ENCODE assay signal across 24 cellular contexts in genomic region chr11:74866557-74866956, GRCh38.
"Had no signal": no experiment of that assay in that cellular context is flagged by ENCODE, and none has a peak within 500 bp of the region (broad histone marks: within the 10 kb centered on the region; RNA-seq: fewer than 3 reads in every experiment).

No MANE protein-coding gene starts in this region.

- H3K4me2 ChIP-seq: neural progenitor cell had no signal

- DNase-seq: effector memory CD4-positive, alpha-beta T cell; erythroblast; foreskin melanocyte; heart right ventricle; hypothalamus; kidney glomerular epithelial cell; mammary epithelial cell; mucosa of descending colon; nucleus accumbens; ovary; right cardiac atrium; stimulated activated CD4-positive, alpha-beta T cell treated with anti-CD3 and anti-CD28 coated beads, Interleukin-15, amount 100 ng/mL, for 24 hours; stimulated activated CD4-positive, alpha-beta T cell treated with anti-CD3 and anti-CD28 coated beads, Interleukin-1b, Interleukin-23, amount 100 ng/mL, for 48 hours; stimulated activated CD4-positive, alpha-beta T cell treated with anti-CD3 and anti-CD28 coated beads, Interleukin-4, amount 100 ng/mL, for 24 hours; testis; upper lobe of right lung had no signal

- H3K27ac ChIP-seq: heart right ventricle, neural progenitor cell, ovary, testis, tibial nerve, upper lobe of right lung, vagina had no signal

- H3K4me1 Mint-ChIP-seq: neural progenitor cell; stimulated activated memory B cell treated with anti-CD40 and anti-IgM and Interleukin-4, amounts not matched to agents 10 μg/mL and 1 μg/mL and 100 μg/mL, for 72 hours had no signal

- H3K27ac Mint-ChIP-seq: natural killer cell treated with Interleukin-12 subunit alpha and Interleukin-12 subunit beta and Interleukin-15 and Interleukin-18, amount 100 ng/mL, for 72 hours; neural progenitor cell; stimulated activated memory B cell treated with anti-CD40 and anti-IgM and Interleukin-4, amounts not matched to agents 10 μg/mL and 1 μg/mL and 100 μg/mL, for 72 hours; stimulated activated naive CD8-positive, alpha-beta T cell treated with anti-CD3 and anti-CD28 coated beads, Interleukin-15, Interleukin-2, amounts not matched to agents 100 ng/mL and 50 ng/mL, for 24 hours had no signal

- H3K4me3 ChIP-seq: heart right ventricle, mucosa of descending colon, neural progenitor cell, ovary, testis, tibial nerve, upper lobe of right lung, vagina had no signal

- H3K36me3 ChIP-seq: neural progenitor cell, ovary had no signal

- H3K4me3 Mint-ChIP-seq: natural killer cell treated with Interleukin-12 subunit alpha and Interleukin-12 subunit beta and Interleukin-15 and Interleukin-18, amount 100 ng/mL, for 72 hours; neural progenitor cell; stimulated activated memory B cell treated with anti-CD40 and anti-IgM and Interleukin-4, amounts not matched to agents 10 μg/mL and 1 μg/mL and 100 μg/mL, for 72 hours; stimulated activated naive CD8-positive, alpha-beta T cell treated with anti-CD3 and anti-CD28 coated beads, Interleukin-15, Interleukin-2, amounts not matched to agents 100 ng/mL and 50 ng/mL, for 24 hours had no signal

- FAIRE-seq: endothelial cell of umbilical vein, islet of Langerhans had no signal

- H2AFZ ChIP-seq: neural progenitor cell had no signal

- H3K9ac ChIP-seq: neural progenitor cell had no signal

- H3K4me1 ChIP-seq: heart right ventricle, neural progenitor cell, testis, tibial nerve, upper lobe of right lung, vagina had no signal

- ATAC-seq: heart right ventricle; mucosa of descending colon; natural killer cell treated with Interleukin-12 subunit alpha and Interleukin-12 subunit beta and Interleukin-15 and Interleukin-18, amount 100 ng/mL, for 72 hours; right cardiac atrium; stimulated activated memory B cell treated with anti-CD40 and anti-IgM and Interleukin-4, amounts not matched to agents 10 μg/mL and 1 μg/mL and 100 μg/mL, for 72 hours; upper lobe of right lung had no signal

- H3K27me3 ChIP-seq: heart right ventricle, neural progenitor cell, ovary, testis, tibial nerve, upper lobe of right lung, vagina had no signal

- H3K27me3 Mint-ChIP-seq: natural killer cell treated with Interleukin-12 subunit alpha and Interleukin-12 subunit beta and Interleukin-15 and Interleukin-18, amount 100 ng/mL, for 72 hours; stimulated activated memory B cell treated with anti-CD40 and anti-IgM and Interleukin-4, amounts not matched to agents 10 μg/mL and 1 μg/mL and 100 μg/mL, for 72 hours; stimulated activated naive CD8-positive, alpha-beta T cell treated with anti-CD3 and anti-CD28 coated beads, Interleukin-15, Interleukin-2, amounts not matched to agents 100 ng/mL and 50 ng/mL, for 24 hours had no signal

- H3K9me3 ChIP-seq: testis had no signal
